17 cellular contexts compared by ENCODE assay signal in genomic region chr5:58455495-58455894, GRCh38. TPM values are rescaled to one million over a fixed set of nuclear protein-coding genes. Genes with fewer than 3 reads are reported as not detected.
DNase-seq lines count a peak whose midpoint lies in the region; FAIRE-seq and TF ChIP-seq lines count a peak whose summit lies in the region.
"Had no signal": no experiment of that assay in that cellular context is flagged by ENCODE, and none has a peak within 500 bp of the region (broad histone marks: within the 10 kb centered on the region; RNA-seq: fewer than 3 reads in every experiment).

No MANE protein-coding gene starts in this region.

- H3K4me3 ChIP-seq in fibroblast of pulmonary artery (replicated peaks; ENCODE audit: low read depth, low read length), result peak overlapping the region; percentile 74
- H3K4me3 ChIP-seq: BLaER1 treated with 17β-estradiol and CSF1 and Interleukin-3, amounts not matched to agents 10 nM and 100 nM; GM23338 had no signal

- no peaks in the 10 kb centered on the region for H3K9me3 Mint-ChIP-seq in HFFc6
- H3K9me3 Mint-ChIP-seq: activated T-helper 1 cell treated with anti-CD3 and anti-CD28 coated beads, Interleukin-12 subunit alpha, Interleukin-12 subunit beta, Interleukin-2, Interleukin-4 antibody, amounts not matched to agents 30 ng/mL and 10 ng/mL and 1 ng/mL, durations not matched to agents 14 hours and 24 hours and 36 hours; GM23338 had no signal

- peak overlapping the region; percentile 96 for H3K4me3 Mint-ChIP-seq in HFFc6
- H3K4me3 Mint-ChIP-seq: activated T-helper 1 cell treated with anti-CD3 and anti-CD28 coated beads, Interleukin-12 subunit alpha, Interleukin-12 subunit beta, Interleukin-2, Interleukin-4 antibody, amounts not matched to agents 30 ng/mL and 10 ng/mL and 1 ng/mL, durations not matched to agents 14 hours and 24 hours and 36 hours; GM23338 had no signal

- peaks cover 74% of the 10 kb centered on the region for H3K4me1 Mint-ChIP-seq in HFFc6 (ENCODE audit: low read depth)

- H3K27ac Mint-ChIP-seq in HFFc6, result peak overlapping the region; percentile 74
- H3K27ac Mint-ChIP-seq: activated T-helper 1 cell treated with anti-CD3 and anti-CD28 coated beads, Interleukin-12 subunit alpha, Interleukin-12 subunit beta, Interleukin-2, Interleukin-4 antibody, amounts not matched to agents 30 ng/mL and 10 ng/mL and 1 ng/mL, durations not matched to agents 14 hours and 24 hours and 36 hours; GM23338 had no signal

- DNase-seq in HFFc6, result no peak
- peak; percentile 42 for DNase-seq in astrocyte of the hippocampus (ENCODE audit: low read depth, low spot score)
- no peak for DNase-seq in fibroblast of pulmonary artery (ENCODE audit: low read depth)
- peak; percentile 2 for DNase-seq in renal cortical epithelial cell (ENCODE audit: low read depth)
- DNase-seq in H54 (ENCODE audit: insufficient read length, low spot score), result no peak
- DNase-seq in NCI-H2171 (lab: John Stamatoyannopoulos, UW), result no peak
- no peak for DNase-seq in COLO668 (lab: John Stamatoyannopoulos, UW; ENCODE audit: unreplicated experiment)
- no peak for DNase-seq in cerebellar cortex (ENCODE audit: low spot score)
- DNase-seq: activated CD4-positive, alpha-beta T cell treated with anti-CD3 and anti-CD28 coated beads, Interleukin-2, amount 50 U/mL, for 1 hour; erythroblast; NCI-H1694 treated with DMSO at 0.1 percent for 48 hours; stimulated activated naive CD4-positive, alpha-beta T cell treated with Interleukin-2 at 50 U/mL for 16 hours; T-helper 9 cell had no signal

- peaks cover 81% of the 10 kb centered on the region for H3K36me3 Mint-ChIP-seq in HFFc6 (ENCODE audit: low read depth)

- TF ChIP-seq POLR2A in H54 (IDR thresholded peaks at IDR 0.05; ENCODE audit: low read depth, low read length), result no peak

- TF ChIP-seq CTCF in HFFc6 (IDR thresholded peaks at IDR 0.05) (no peak), fibroblast of pulmonary artery (IDR thresholded peaks at IDR 0.05; ENCODE audit: low read length, missing control alignments) (no peak)

- peaks cover 6% of the 10 kb centered on the region for H3K27me3 Mint-ChIP-seq in HFFc6 (ENCODE audit: insufficient read depth)

- FAIRE-seq in H54 (lab: Jason Lieb, UNC), result no peak
- FAIRE-seq: GM12892 had no signal

RNA-seq across cellular contexts. Expression of gene PLK2, which starts 4.4 kb away (rescaled TPM):
- total RNA-seq in HFFc6 (2021; fragmentation: NEBNext Ultra II Directional; extraction: Animal tissue kit (Norgen Biotek cat#: 25700)), result 10 to 100 TPM; 50.4 to 80.1 (median 71.3) TPM
- 830 and 1,372 TPM in 2 replicates for total RNA-seq in renal cortical epithelial cell

RNA-seq across cellular contexts. Expression of gene GAPT, which starts 35.7 kb away (rescaled TPM):
- total RNA-seq in HFFc6 (2021; fragmentation: NEBNext Ultra II Directional; extraction: Animal tissue kit (Norgen Biotek cat#: 25700)), result not detected
- total RNA-seq in renal cortical epithelial cell, result not detected in 2 replicates
- total RNA-seq: activated T-helper 1 cell treated with anti-CD3 and anti-CD28 coated beads, Interleukin-12 subunit alpha, Interleukin-12 subunit beta, Interleukin-2, Interleukin-4 antibody, amounts not matched to agents 30 ng/mL and 10 ng/mL and 1 ng/mL, durations not matched to agents 14 hours and 24 hours and 36 hours; GM23338 had no signal

Comparison
In these comparisons a context has a peak if more than half of its experiments do, and no peak if none do; other contexts are left out.
1. DNase-seq: peak in astrocyte of the hippocampus (single experiment) and renal cortical epithelial cell (single experiment); none in HFFc6 (single experiment), fibroblast of pulmonary artery (single experiment), H54 (single experiment), NCI-H2171 (single experiment), COLO668 (single experiment) and cerebellar cortex (single experiment).
2. RNA of gene PLK2, which starts 4.4 kb away (total RNA-seq): 830 to 1,372 TPM in renal cortical epithelial cell; 50.4 to 80.1 TPM in HFFc6; every median in the first group is over 10 times any median in the second.